In genomic region chr4:25941441-25941840, GRCh38 we compare ENCODE assay signal across 30 cellular contexts.
"Had no signal": no experiment of that assay in that cellular context is flagged by ENCODE, and none has a peak within 500 bp of the region (broad histone marks: within the 10 kb centered on the region; RNA-seq: fewer than 3 reads in every experiment).

No MANE protein-coding gene starts in this region.

- H3K9me3 ChIP-seq: ascending aorta, breast epithelium, colonic mucosa, esophagus squamous epithelium had no signal

- H3K27ac ChIP-seq: ascending aorta, breast epithelium, cardiac muscle cell, colonic mucosa, epithelial cell of prostate, esophagus squamous epithelium had no signal

- H3K4me3 Mint-ChIP-seq: activated CD4-positive, alpha-beta memory T cell treated with anti-CD3 and anti-CD28 coated beads for 36 hours; activated CD4-positive, alpha-beta T cell treated with anti-CD3 and anti-CD28 coated beads for 36 hours; activated CD4-positive, alpha-beta T cell treated with anti-CD3 and anti-CD28 coated beads, Interleukin-2, amount 10 ng/mL, durations not matched to agents 24 days and 14 days; activated CD8-positive, alpha-beta memory T cell treated with anti-CD3 and anti-CD28 coated beads, Interleukin-2, amount 10 ng/mL, durations not matched to agents 7 days and 5 days; activated CD8-positive, alpha-beta T cell treated with anti-CD3 and anti-CD28 coated beads, Interleukin-2, amount 10 ng/mL, durations not matched to agents 7 days and 5 days; activated naive CD4-positive, alpha-beta T cell treated with anti-CD3 and anti-CD28 coated beads for 36 hours; activated naive CD8-positive, alpha-beta T cell treated with anti-CD3 and anti-CD28 coated beads, Interleukin-2, amount 10 ng/mL, durations not matched to agents 7 days and 5 days; activated T-helper 1 cell treated with anti-CD3 and anti-CD28 coated beads, Interleukin-12 subunit alpha, Interleukin-12 subunit beta, Interleukin-2, Interleukin-4 antibody, amounts not matched to agents 30 ng/mL and 10 ng/mL and 1 ng/mL, durations not matched to agents 14 hours and 24 hours and 36 hours; brain had no signal

- DNase-seq: activated CD4-positive, alpha-beta memory T cell treated with anti-CD3 and anti-CD28 coated beads for 36 hours; activated CD4-positive, alpha-beta T cell treated with anti-CD3 and anti-CD28 coated beads for 36 hours; activated CD4-positive, alpha-beta T cell treated with anti-CD3 and anti-CD28 coated beads, Interleukin-2, amount 10 ng/mL, durations not matched to agents 24 days and 14 days; activated CD4-positive, CD25-positive, alpha-beta regulatory T cell; activated CD4-positive, CD25-positive, alpha-beta regulatory T cell treated with anti-CD3 and anti-CD28 coated beads, Interleukin-2, amount 50 U/mL, for 72 hours; activated CD8-positive, alpha-beta memory T cell treated with anti-CD3 and anti-CD28 coated beads, Interleukin-2, amount 10 ng/mL, durations not matched to agents 7 days and 5 days; activated CD8-positive, alpha-beta memory T cell treated with anti-CD3 and anti-CD28 coated beads, Interleukin-2, amount 50 U/mL, for 4 hours; activated CD8-positive, alpha-beta T cell treated with anti-CD3 and anti-CD28 coated beads, Interleukin-2, amount 10 ng/mL, durations not matched to agents 7 days and 5 days; activated effector memory CD4-positive, alpha-beta T cell treated with anti-CD3 and anti-CD28 coated beads, Interleukin-2, amount 50 U/mL, for 16 hours; activated naive CD4-positive, alpha-beta T cell treated with anti-CD3 and anti-CD28 coated beads for 36 hours; activated naive CD8-positive, alpha-beta T cell treated with anti-CD3 and anti-CD28 coated beads, Interleukin-2, amount 10 ng/mL, durations not matched to agents 7 days and 5 days; activated T-cell treated with anti-CD3 and anti-CD28 coated beads, Interleukin-2, amount 50 U/mL, for 1 hour; activated T-cell treated with anti-CD3 and anti-CD28 coated beads, Interleukin-2, amount 50 U/mL, for 48 hours; central memory CD4-positive, alpha-beta T cell; cerebellar nuclear complex; colonic mucosa; effector CD8-positive, alpha-beta T cell; esophagus squamous epithelium; head of caudate nucleus; T-helper 2 cell had no signal

- H3K4me1 ChIP-seq: ascending aorta, breast epithelium, colonic mucosa had no signal

- H3K27me3 ChIP-seq: ascending aorta, breast epithelium, cardiac muscle cell, colonic mucosa had no signal

- H3K27me3 Mint-ChIP-seq: brain had no signal

- H3K36me3 Mint-ChIP-seq: activated CD4-positive, alpha-beta memory T cell treated with anti-CD3 and anti-CD28 coated beads for 36 hours had no signal

- H3K27ac Mint-ChIP-seq: activated CD4-positive, alpha-beta memory T cell treated with anti-CD3 and anti-CD28 coated beads for 36 hours; activated CD4-positive, alpha-beta T cell treated with anti-CD3 and anti-CD28 coated beads, Interleukin-2, amount 10 ng/mL, durations not matched to agents 24 days and 14 days; activated CD8-positive, alpha-beta memory T cell treated with anti-CD3 and anti-CD28 coated beads, Interleukin-2, amount 10 ng/mL, durations not matched to agents 7 days and 5 days; activated CD8-positive, alpha-beta T cell treated with anti-CD3 and anti-CD28 coated beads, Interleukin-2, amount 10 ng/mL, durations not matched to agents 7 days and 5 days; activated naive CD4-positive, alpha-beta T cell treated with anti-CD3 and anti-CD28 coated beads for 36 hours; activated naive CD8-positive, alpha-beta T cell treated with anti-CD3 and anti-CD28 coated beads, Interleukin-2, amount 10 ng/mL, durations not matched to agents 7 days and 5 days; activated T-helper 1 cell treated with anti-CD3 and anti-CD28 coated beads, Interleukin-12 subunit alpha, Interleukin-12 subunit beta, Interleukin-2, Interleukin-4 antibody, amounts not matched to agents 30 ng/mL and 10 ng/mL and 1 ng/mL, durations not matched to agents 14 hours and 24 hours and 36 hours; brain had no signal

- H3K36me3 ChIP-seq: ascending aorta, breast epithelium, cardiac muscle cell, colonic mucosa, esophagus squamous epithelium had no signal

- FAIRE-seq: endometrium, endothelial cell of umbilical vein, frontal cortex had no signal

- H3K9me3 Mint-ChIP-seq: activated CD4-positive, alpha-beta memory T cell treated with anti-CD3 and anti-CD28 coated beads for 36 hours; activated naive CD4-positive, alpha-beta T cell treated with anti-CD3 and anti-CD28 coated beads for 36 hours had no signal

- H3K4me3 ChIP-seq: ascending aorta, breast epithelium, cardiac muscle cell, colonic mucosa, esophagus squamous epithelium had no signal

- ATAC-seq: activated CD4-positive, alpha-beta T cell treated with anti-CD3 and anti-CD28 coated beads for 36 hours; activated CD8-positive, alpha-beta memory T cell treated with anti-CD3 and anti-CD28 coated beads, Interleukin-2, amount 10 ng/mL, durations not matched to agents 7 days and 5 days; activated CD8-positive, alpha-beta T cell treated with anti-CD3 and anti-CD28 coated beads, Interleukin-2, amount 10 ng/mL, durations not matched to agents 7 days and 5 days; activated naive CD4-positive, alpha-beta T cell treated with anti-CD3 and anti-CD28 coated beads, Interleukin-2, amount 50 U/mL, for 72 hours had no signal
